9 cellular contexts compared by ENCODE assay signal in genomic region chr10:100744136-100744979, GRCh38. TPM values are rescaled to one million over a fixed set of nuclear protein-coding genes. Genes with fewer than 3 reads are reported as not detected.
DNase-seq lines count a peak whose midpoint lies in the region; ATAC-seq and TF ChIP-seq lines count a peak whose summit lies in the region.
"Had no signal": no experiment of that assay in that cellular context is flagged by ENCODE, and none has a peak within 500 bp of the region (broad histone marks: within the 10 kb centered on the region; RNA-seq: fewer than 3 reads in every experiment).

No MANE protein-coding gene starts in this region.

- peaks cover 7% of the 10 kb centered on the region for H3K4me1 Mint-ChIP-seq in MCF 10A (ENCODE audit: insufficient read depth, unreplicated experiment)
- peaks cover 10% of the 10 kb centered on the region for H3K4me1 Mint-ChIP-seq in glutamatergic neuron (ENCODE audit: low read depth, unreplicated experiment)
- H3K4me1 Mint-ChIP-seq in stimulated activated naive CD8-positive, alpha-beta T cell treated with anti-CD3 and anti-CD28 coated beads, Interleukin-15, amount 100 ng/mL, for 72 hours, result peaks cover 78% of the 10 kb centered on the region

- peak; percentile 70 for ATAC-seq in stimulated activated naive CD8-positive, alpha-beta T cell treated with anti-CD3 and anti-CD28 coated beads, Interleukin-15, amount 100 ng/mL, for 72 hours

- H3K9me3 Mint-ChIP-seq in MCF 10A (ENCODE audit: unreplicated experiment), result no peaks in the 10 kb centered on the region
- H3K9me3 Mint-ChIP-seq in glutamatergic neuron (ENCODE audit: unreplicated experiment), result peaks cover 17% of the 10 kb centered on the region
- no peaks in the 10 kb centered on the region for H3K9me3 Mint-ChIP-seq in stimulated activated naive CD8-positive, alpha-beta T cell treated with anti-CD3 and anti-CD28 coated beads, Interleukin-15, amount 100 ng/mL, for 72 hours

- H3K4me3 ChIP-seq in breast epithelium, result peak overlapping the region in 2 of 3 donors; percentile 36 to 57
- H3K4me3 ChIP-seq in OCI-LY3 (ENCODE audit: low read length), result peak overlapping the region; percentile 41; the same call in 1 of the 2 replicates
- H3K4me3 ChIP-seq in tibial artery, result peak overlapping the region in 1 of 2 donors; percentile 44

- peaks cover 18 to 33% of the 10 kb centered on the region in 2 donors for H3K4me1 ChIP-seq in breast epithelium
- peaks cover 40% of the 10 kb centered on the region for H3K4me1 ChIP-seq in OCI-LY3 (ENCODE audit: low read length)
- H3K4me1 ChIP-seq in tibial artery, result peaks cover 5 to 80% (median 63%) of the 10 kb centered on the region in 4 donors

- intact Hi-C loops in breast epithelium (cut with DNase I; ENCODE audit: low total_unique reads) (no loop called here), MCF 10A (cut with micrococcal nuclease) (loop anchor here (5.0 to 10.0 kb wide), 2 partner anchors 70 to 133 kb away; no protein-coding TSS in a partner anchor), tibial artery (cut with DNase I; ENCODE audit: low total_unique reads) (no loop called here)

- no peak overlapping the region for H3K9ac ChIP-seq in OCI-LY3 (ENCODE audit: low read length)

- POLR2A ChIA-PET in MCF 10A (lab: Yijun Ruan, JAX), result interaction anchor here (0.8 kb wide), 1 partner anchor 9 kb away, joined by 3 read pairs; no protein-coding TSS in a partner anchor

- peaks cover 15 to 100% of the 10 kb centered on the region in 2 donors for H3K27me3 ChIP-seq in breast epithelium
- peaks cover 35% of the 10 kb centered on the region for H3K27me3 ChIP-seq in OCI-LY3 (ENCODE audit: low read depth, low read length)
- H3K27me3 ChIP-seq in tibial artery, result peaks cover 22 to 98% of the 10 kb centered on the region in 2 donors

- peaks cover 94% of the 10 kb centered on the region for H3K27me3 Mint-ChIP-seq in MCF 10A (ENCODE audit: insufficient read depth, unreplicated experiment)
- H3K27me3 Mint-ChIP-seq in glutamatergic neuron (ENCODE audit: unreplicated experiment), result peaks cover 49% of the 10 kb centered on the region
- H3K27me3 Mint-ChIP-seq in stimulated activated naive CD8-positive, alpha-beta T cell treated with anti-CD3 and anti-CD28 coated beads, Interleukin-15, amount 100 ng/mL, for 72 hours, result peaks cover 98% of the 10 kb centered on the region

- BruUV-seq in MCF 10A (replicated peaks; lab: Mats Ljungman, UMichigan), result no TSS peak

- no peak for DNase-seq in breast epithelium (ENCODE audit: low spot score in 2 of 2)
- DNase-seq in MCF 10A (ENCODE audit: unreplicated experiment), result no peak
- DNase-seq in glutamatergic neuron, result peak; percentile 45
- DNase-seq in stimulated activated naive CD8-positive, alpha-beta T cell treated with anti-CD3 and anti-CD28 coated beads, Interleukin-15, amount 100 ng/mL, for 72 hours, result peak in 1 of 2 donors; percentile 51
- no peak for DNase-seq in T-helper 9 cell
- DNase-seq in NCI-H146 (lab: John Stamatoyannopoulos, UW), result no peak
- DNase-seq in tibial artery, result no peak

- H3K4me3 Mint-ChIP-seq in MCF 10A (ENCODE audit: unreplicated experiment) (no peak overlapping the region), glutamatergic neuron (ENCODE audit: unreplicated experiment) (peak overlapping the region; percentile 69)
- H3K4me3 Mint-ChIP-seq in stimulated activated naive CD8-positive, alpha-beta T cell treated with anti-CD3 and anti-CD28 coated beads, Interleukin-15, amount 100 ng/mL, for 72 hours, result peak overlapping the region; percentile 59 to 61

- H2AFZ ChIP-seq in OCI-LY3 (ENCODE audit: low read depth, low read length), result no peak overlapping the region

- H4K20me1 ChIP-seq in OCI-LY3 (ENCODE audit: insufficient read depth, low read length), result no peaks in the 10 kb centered on the region

- H3K36me3 Mint-ChIP-seq in MCF 10A (ENCODE audit: insufficient read depth, unreplicated experiment), result peaks cover 5% of the 10 kb centered on the region
- H3K36me3 Mint-ChIP-seq in glutamatergic neuron (ENCODE audit: unreplicated experiment), result no peaks in the 10 kb centered on the region

- no peak overlapping the region for H3K27ac Mint-ChIP-seq in MCF 10A (ENCODE audit: low read depth, unreplicated experiment)
- H3K27ac Mint-ChIP-seq in glutamatergic neuron (ENCODE audit: unreplicated experiment), result no peak overlapping the region
- H3K27ac Mint-ChIP-seq in stimulated activated naive CD8-positive, alpha-beta T cell treated with anti-CD3 and anti-CD28 coated beads, Interleukin-15, amount 100 ng/mL, for 72 hours, result no peak overlapping the region

- TF ChIP-seq CTCF in breast epithelium (IDR thresholded peaks at IDR 0.05), result no peak
- TF ChIP-seq CTCF in MCF 10A (IDR thresholded peaks at IDR 0.05; ENCODE audit: unreplicated experiment), result no peak
- no peak for TF ChIP-seq CTCF in OCI-LY3 (IDR thresholded peaks at IDR 0.05; ENCODE audit: low read depth, low read length)
- TF ChIP-seq CTCF in glutamatergic neuron (IDR thresholded peaks at IDR 0.05; ENCODE audit: partially characterized antibody, unreplicated experiment), result no peak
- TF ChIP-seq CTCF in tibial artery (IDR thresholded peaks at IDR 0.05), result no peak

- H3K36me3 ChIP-seq in breast epithelium (no peaks in the 10 kb centered on the region), OCI-LY3 (replicated peaks; ENCODE audit: low read depth, low read length) (no peaks in the 10 kb centered on the region), tibial artery (no peaks in the 10 kb centered on the region)

- H3K9me3 ChIP-seq in breast epithelium, result no peaks in the 10 kb centered on the region
- H3K9me3 ChIP-seq in OCI-LY3 (ENCODE audit: insufficient read depth, low read length), result no peaks in the 10 kb centered on the region
- no peaks in the 10 kb centered on the region for H3K9me3 ChIP-seq in tibial artery

- no peaks in the 10 kb centered on the region for H3K79me2 ChIP-seq in OCI-LY3 (ENCODE audit: low read length)

- H3K27ac ChIP-seq in breast epithelium (no peak overlapping the region), OCI-LY3 (ENCODE audit: low read length) (no peak overlapping the region), tibial artery (no peak overlapping the region)

- CTCF ChIA-PET in MCF 10A (lab: Yijun Ruan, JAX), result interaction anchor here (0.6 to 2.1 kb wide), 22 partner anchors 7 to 504 kb away, joined by 3 to 17 read pairs (median 4); no protein-coding TSS in a partner anchor

- TF ChIP-seq POLR2A in breast epithelium (IDR thresholded peaks at IDR 0.05), result no peak

- peak overlapping the region; percentile 70 for H3K4me2 ChIP-seq in OCI-LY3 (ENCODE audit: low read length)

RNA-seq across cellular contexts. Expression of gene PAX2, which starts 1.0 kb away (rescaled TPM):
- under 1 TPM in 1 of 3 donors, not detected in 2; under 0.01 TPM for total RNA-seq in breast epithelium
- not detected in 2 replicates for total RNA-seq in MCF 10A (2022)
- total RNA-seq in glutamatergic neuron (ENCODE audit: unreplicated experiment), result not detected
- total RNA-seq: HT-29 had no signal
